In genomic region chr22:34971456-34971855, GRCh38 we compare ENCODE assay signal across 14 cellular contexts.
DNase-seq lines count a peak whose midpoint lies in the region; ATAC-seq, FAIRE-seq and TF ChIP-seq lines count a peak whose summit lies in the region.
"Had no signal": no experiment of that assay in that cellular context is flagged by ENCODE, and none has a peak within 500 bp of the region (broad histone marks: within the 10 kb centered on the region; RNA-seq: fewer than 3 reads in every experiment).

No MANE protein-coding gene starts in this region.

- TF ChIP-seq POLR2A in prostate gland (IDR thresholded peaks at IDR 0.05) (no peak), esophagus squamous epithelium (IDR thresholded peaks at IDR 0.05) (no peak)

- H3K36me3 Mint-ChIP-seq in GM23338 (ENCODE audit: low read depth) = peaks cover 7% of the 10 kb centered on the region; the same call in 2 of the 3 replicates
- no peaks in the 10 kb centered on the region for H3K36me3 Mint-ChIP-seq in astrocyte (ENCODE audit: low read depth, unreplicated experiment)
- H3K36me3 Mint-ChIP-seq: CD8-positive, alpha-beta memory T cell had no signal

- H3F3A ChIP-seq in GM23338 (replicated peaks; ENCODE audit: low read depth) = no peaks in the 10 kb centered on the region

- H2AFZ ChIP-seq in GM23338 = no peak overlapping the region
- H2AFZ ChIP-seq in astrocyte (ENCODE audit: low read depth, low read length) = no peak overlapping the region
- H2AFZ ChIP-seq: GM23248 had no signal

- H3K4me1 ChIP-seq in GM23338 (ENCODE audit: insufficient read depth) (peaks cover 16% of the 10 kb centered on the region; the same call in 1 of the 2 replicates), astrocyte (ENCODE audit: insufficient read depth, low read length) (no peaks in the 10 kb centered on the region), prostate gland (replicated peaks) (no peaks in the 10 kb centered on the region), esophagus squamous epithelium (no peaks in the 10 kb centered on the region)
- H3K4me1 ChIP-seq: A549, HAP-1 had no signal

- H3K36me3 ChIP-seq in GM23338 (ENCODE audit: insufficient read depth) = no peaks in the 10 kb centered on the region
- no peaks in the 10 kb centered on the region for H3K36me3 ChIP-seq in astrocyte (ENCODE audit: insufficient read depth, low read length)
- no peaks in the 10 kb centered on the region for H3K36me3 ChIP-seq in prostate gland
- H3K36me3 ChIP-seq in esophagus squamous epithelium = no peaks in the 10 kb centered on the region
- H3K36me3 ChIP-seq: HAP-1 had no signal

- DNase-seq in GM23338 (ENCODE audit: low spot score) (no peak), astrocyte (ENCODE audit: low read depth) (no peak), prostate gland (ENCODE audit: low spot score) (peak; percentile 69), AG08396 (ENCODE audit: low spot score) (no peak), esophagus squamous epithelium (lab: John Stamatoyannopoulos, UW) (no peak)
- DNase-seq: CD8-positive, alpha-beta memory T cell; DMS53; GF-D8; GM23248 had no signal

- H4K20me1 ChIP-seq in GM23338 (replicated peaks; ENCODE audit: insufficient read depth) (no peaks in the 10 kb centered on the region), astrocyte (ENCODE audit: insufficient read depth, low read length) (no peaks in the 10 kb centered on the region)

- H3K4me3 ChIP-seq in GM23338 = no peak overlapping the region
- no peak overlapping the region for H3K4me3 ChIP-seq in astrocyte (ENCODE audit: insufficient read depth, low read depth, low read length)
- no peak overlapping the region for H3K4me3 ChIP-seq in prostate gland
- H3K4me3 ChIP-seq in esophagus squamous epithelium = no peak overlapping the region
- H3K4me3 ChIP-seq: A549, GM23248, HAP-1 had no signal

- H3K27ac ChIP-seq in 22Rv1 = peak overlapping the region; percentile 37
- no peak overlapping the region for H3K27ac ChIP-seq in GM23338 (ENCODE audit: low read depth)
- H3K27ac ChIP-seq in astrocyte (ENCODE audit: low read depth, low read length) = no peak overlapping the region
- no peak overlapping the region for H3K27ac ChIP-seq in prostate gland
- no peak overlapping the region for H3K27ac ChIP-seq in esophagus squamous epithelium
- H3K27ac ChIP-seq: A549, GM23248, HL-60 had no signal

- H3K79me2 ChIP-seq in GM23338 (replicated peaks; ENCODE audit: insufficient read depth) (no peaks in the 10 kb centered on the region), astrocyte (ENCODE audit: insufficient read depth, low read length) (no peaks in the 10 kb centered on the region)

- no peak for ATAC-seq in GM23338
- ATAC-seq in HG03135 (IDR thresholded peaks at IDR 0.05; ENCODE audit: unreplicated experiment) = no peak
- ATAC-seq: A549 had no signal

- peaks cover 69% of the 10 kb centered on the region for H3K9me3 Mint-ChIP-seq in GM23338
- peaks cover 4% of the 10 kb centered on the region for H3K9me3 Mint-ChIP-seq in astrocyte (ENCODE audit: unreplicated experiment)

- H3K9me3 ChIP-seq in astrocyte (ENCODE audit: insufficient read depth, low read depth, low read length) = no peaks in the 10 kb centered on the region
- H3K9me3 ChIP-seq in prostate gland = no peaks in the 10 kb centered on the region
- no peaks in the 10 kb centered on the region for H3K9me3 ChIP-seq in esophagus squamous epithelium
- H3K9me3 ChIP-seq: A549, HAP-1 had no signal

- no peak overlapping the region for H3K9ac ChIP-seq in astrocyte (ENCODE audit: low read length)
- H3K9ac ChIP-seq: GM23248 had no signal

- H3K4me2 ChIP-seq in GM23338 (no peak overlapping the region), astrocyte (ENCODE audit: low read length) (no peak overlapping the region)
- H3K4me2 ChIP-seq: A549 had no signal

- 14% methylated on average over 2 of the region's 2 CpGs for WGBS in prostate gland
- WGBS in esophagus squamous epithelium, 2 donors = 23 to 29% methylated on average over 2 of the region's 2 CpGs

- 0 out of 2 replicates have a peak overlapping the region, but pooled peaks have one; percentile 57 for H3K27ac Mint-ChIP-seq in GM23338
- H3K27ac Mint-ChIP-seq in astrocyte (ENCODE audit: unreplicated experiment) = peak overlapping the region; percentile 14
- H3K27ac Mint-ChIP-seq: CD8-positive, alpha-beta memory T cell had no signal

- intact Hi-C loops in prostate gland (cut with DNase I) (no loop called here), esophagus squamous epithelium (cut with DNase I) (no loop called here)

- no peaks in the 10 kb centered on the region for H3K9me2 ChIP-seq in GM23338 (ENCODE audit: insufficient read depth)

- no peaks in the 10 kb centered on the region for H3K27me3 ChIP-seq in GM23338 (ENCODE audit: insufficient read depth)
- H3K27me3 ChIP-seq in astrocyte (ENCODE audit: insufficient read depth, low read length) = no peaks in the 10 kb centered on the region
- H3K27me3 ChIP-seq in prostate gland (replicated peaks; ENCODE audit: insufficient read depth) = no peaks in the 10 kb centered on the region
- peaks cover 0 to 4% (median 0%) of the 10 kb centered on the region in 4 donors for H3K27me3 ChIP-seq in esophagus squamous epithelium

- no peak for FAIRE-seq in astrocyte (lab: Jason Lieb, UNC)
- FAIRE-seq: A549 had no signal

- H3K4me1 Mint-ChIP-seq in GM23338 (peaks cover 23% of the 10 kb centered on the region), astrocyte (ENCODE audit: low read depth, unreplicated experiment) (peaks cover 26% of the 10 kb centered on the region)
- H3K4me1 Mint-ChIP-seq: CD8-positive, alpha-beta memory T cell had no signal

- no peak for TF ChIP-seq CTCF in 22Rv1 (IDR thresholded peaks at IDR 0.05)
- TF ChIP-seq CTCF in GM23338 (conservative IDR thresholded peaks at IDR 0.05; ENCODE audit: low read depth in 2 of 2) = no peak
- no peak for TF ChIP-seq CTCF in astrocyte (IDR thresholded peaks at IDR 0.05; ENCODE audit: insufficient read depth, low read depth, low read length)
- no peak for TF ChIP-seq CTCF in prostate gland (IDR thresholded peaks at IDR 0.05)
- TF ChIP-seq CTCF in esophagus squamous epithelium (IDR thresholded peaks at IDR 0.05) = no peak

- peaks cover 13% of the 10 kb centered on the region for H3K27me3 Mint-ChIP-seq in GM23338 (ENCODE audit: insufficient read depth, low read depth, poor library complexity)
- no peaks in the 10 kb centered on the region for H3K27me3 Mint-ChIP-seq in astrocyte (ENCODE audit: low read depth, unreplicated experiment)

- H3K4me3 Mint-ChIP-seq in GM23338 (no peak overlapping the region), astrocyte (ENCODE audit: unreplicated experiment) (no peak overlapping the region)

TF ChIP-seq in GM23338, 12 proteins besides CTCF, POLR2A, EP300 and RAD21:
- TF ChIP-seq ZNF114 (CRISPR knock-in tag; IDR thresholded peaks at IDR 0.05) = no peak
- TF ChIP-seq POLR2AphosphoS5 (IDR thresholded peaks at IDR 0.05; ENCODE audit: low read depth) = no peak
- no peak for TF ChIP-seq EZH2phosphoT487 (IDR thresholded peaks at IDR 0.05; ENCODE audit: unreplicated experiment)
- TF ChIP-seq ETS1 (IDR thresholded peaks at IDR 0.05) = no peak
- TF ChIP-seq REST (IDR thresholded peaks at IDR 0.05; ENCODE audit: unreplicated experiment) = no peak
- TF ChIP-seq CREB1 (CRISPR knock-in tag; IDR thresholded peaks at IDR 0.05; ENCODE audit: low read depth) = no peak
- TF ChIP-seq EZH2 (IDR thresholded peaks at IDR 0.05; ENCODE audit: low read depth, unreplicated experiment) = no peak
- no peak for TF ChIP-seq STAT1 (IDR thresholded peaks at IDR 0.05; ENCODE audit: unreplicated experiment)
- TF ChIP-seq JUNB (IDR thresholded peaks at IDR 0.05; ENCODE audit: unreplicated experiment) = no peak
